In the genomic region with DNA sequence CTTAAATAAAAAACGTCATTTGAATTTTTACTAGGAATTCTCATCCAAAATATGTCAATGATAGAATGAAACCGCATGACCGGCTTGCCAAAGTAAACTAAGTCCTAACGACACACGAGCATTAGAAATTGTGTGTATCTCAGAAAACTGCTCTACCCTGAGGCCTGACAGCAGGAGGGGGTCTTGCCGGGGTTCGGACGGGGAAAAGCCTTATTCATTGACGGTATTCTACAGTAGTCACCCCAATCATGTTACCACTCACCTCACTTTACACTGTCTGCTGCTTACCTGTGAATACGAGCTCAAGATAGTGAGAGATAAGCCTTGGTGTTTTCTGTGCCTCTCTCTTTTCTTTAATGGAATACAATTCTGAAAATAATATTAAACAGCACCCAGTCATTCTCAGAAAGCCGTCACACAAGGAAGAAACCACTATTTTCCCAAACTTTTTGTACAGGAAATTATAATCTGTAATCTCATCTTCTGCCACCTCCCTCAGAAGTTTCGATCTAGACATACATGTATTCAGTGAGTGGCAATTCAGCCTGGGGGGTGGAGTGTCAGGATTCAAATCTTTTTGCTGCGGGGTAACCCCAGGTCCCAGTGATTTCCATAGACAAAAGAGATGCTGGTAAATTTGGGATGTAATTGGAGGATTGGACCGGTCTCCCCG, we compare ENCODE assay signal across 8 cellular contexts. TPM values are rescaled to one million over a fixed set of nuclear protein-coding genes. Genes with fewer than 3 reads are reported as not detected.
DNase-seq lines count a peak whose midpoint lies in the region; ATAC-seq and TF ChIP-seq lines count a peak whose summit lies in the region.

No MANE protein-coding gene starts in this region.

- DNase-seq in prostate gland (ENCODE audit: low spot score) = no peak
- DNase-seq in COR-L47 (lab: John Stamatoyannopoulos, UW) = no peak
- DNase-seq in SHP77 (lab: John Stamatoyannopoulos, UW) = no peak
- DNase-seq in activated gamma-delta T cell (lab: John Stamatoyannopoulos, UW) = no peak

- no peaks in the 10 kb centered on the region for H3K9me3 ChIP-seq in prostate gland

- H3K4me3 ChIP-seq in prostate gland = peak overlapping the region; percentile 64 to 78

- no peak for TF ChIP-seq POLR2A in prostate gland (IDR thresholded peaks at IDR 0.05)

- H3K36me3 Mint-ChIP-seq in dendritic cell treated with granulocyte-macrophage colony-stimulating factor and Interleukin-4, amounts not matched to agents 40 ng/mL and 50 ng/mL, for 4 days (ENCODE audit: low read depth) = peaks cover 20% of the 10 kb centered on the region

- peaks cover 58% of the 10 kb centered on the region for H3K4me1 Mint-ChIP-seq in dendritic cell treated with granulocyte-macrophage colony-stimulating factor and Interleukin-4, amounts not matched to agents 40 ng/mL and 50 ng/mL, for 4 days (ENCODE audit: low read depth)

- no peaks in the 10 kb centered on the region for H3K36me3 ChIP-seq in prostate gland

- H3K4me1 ChIP-seq in prostate gland (replicated peaks) = peaks cover 3% of the 10 kb centered on the region

- H3K27ac Mint-ChIP-seq in dendritic cell treated with granulocyte-macrophage colony-stimulating factor and Interleukin-4, amounts not matched to agents 40 ng/mL and 50 ng/mL, for 4 days = peak overlapping the region; percentile 83

- intact Hi-C loops in dendritic cell treated with granulocyte-macrophage colony-stimulating factor and Interleukin-4, amounts not matched to agents 40 ng/mL and 50 ng/mL, for 4 days (cut with micrococcal nuclease) = loop anchor here (5.0 to 10.0 kb wide), 2 partner anchors 100 to 177 kb away; no protein-coding TSS in a partner anchor
- intact Hi-C loops in prostate gland (cut with DNase I) = loop anchor here (5.0 to 10.0 kb wide), 4 partner anchors 87 to 842 kb away; partner anchors contain the start of gene ACAP2

- peak overlapping the region; percentile 66 to 70 for H3K27ac ChIP-seq in prostate gland

- peak overlapping the region; percentile 82 for H3K4me3 Mint-ChIP-seq in dendritic cell treated with granulocyte-macrophage colony-stimulating factor and Interleukin-4, amounts not matched to agents 40 ng/mL and 50 ng/mL, for 4 days

- WGBS in prostate gland = 45% methylated on average over 15 of the region's 15 CpGs

- TF ChIP-seq CTCF in prostate gland (IDR thresholded peaks at IDR 0.05) = no peak

- no peaks in the 10 kb centered on the region for H3K9me3 Mint-ChIP-seq in dendritic cell treated with granulocyte-macrophage colony-stimulating factor and Interleukin-4, amounts not matched to agents 40 ng/mL and 50 ng/mL, for 4 days

- ATAC-seq in GM19025 (IDR thresholded peaks at IDR 0.05; ENCODE audit: low read depth, unreplicated experiment) (peak; percentile 4), HG03196 (IDR thresholded peaks at IDR 0.05; ENCODE audit: unreplicated experiment) (peak; percentile 2), HG02571 (IDR thresholded peaks at IDR 0.05; ENCODE audit: unreplicated experiment) (no peak)

- no peaks in the 10 kb centered on the region for H3K27me3 ChIP-seq in prostate gland (replicated peaks; ENCODE audit: insufficient read depth)

- peaks cover 13% of the 10 kb centered on the region for H3K27me3 Mint-ChIP-seq in dendritic cell treated with granulocyte-macrophage colony-stimulating factor and Interleukin-4, amounts not matched to agents 40 ng/mL and 50 ng/mL, for 4 days

RNA-seq across cellular contexts. Expression of gene FAM43A, which starts 0.5 kb away (rescaled TPM):
- 10 to 100 TPM; 39.6 to 93.6 TPM for total RNA-seq in prostate gland

RNA-seq across cellular contexts. Expression of gene LSG1, which starts 13.2 kb away (rescaled TPM):
- 10 to 100 TPM; 25.9 to 49.6 TPM for total RNA-seq in prostate gland

RNA-seq across cellular contexts. Expression of gene TMEM44, which starts 52.0 kb away (rescaled TPM):
- total RNA-seq in prostate gland = 10 to 100 TPM; 11.0 to 11.1 TPM
